Comparison of ENCODE assay signal across 8 cellular contexts in genomic region chr12:33438890-33439586, GRCh38. TPM values are rescaled to one million over a fixed set of nuclear protein-coding genes. Genes with fewer than 3 reads are reported as not detected.
DNase-seq lines count a peak whose midpoint lies in the region; ATAC-seq and TF ChIP-seq lines count a peak whose summit lies in the region.

No MANE protein-coding gene starts in this region.

- H3K9me3 ChIP-seq in HEK293 (ENCODE audit: control insufficient read depth, insufficient read depth, low read depth, low read length), result no peaks in the 10 kb centered on the region
- H3K9me3 ChIP-seq in psoas muscle, result no peaks in the 10 kb centered on the region

- H3K4me3 Mint-ChIP-seq in activated CD4-positive, alpha-beta memory T cell treated with anti-CD3 and anti-CD28 coated beads for 36 hours, result peak overlapping the region; percentile 24

- H3K27me3 Mint-ChIP-seq in activated CD4-positive, alpha-beta memory T cell treated with anti-CD3 and anti-CD28 coated beads for 36 hours, result peaks cover 27% of the 10 kb centered on the region

- intact Hi-C loops in activated CD4-positive, alpha-beta memory T cell treated with anti-CD3 and anti-CD28 coated beads for 36 hours (cut with micrococcal nuclease), result no loop called here
- intact Hi-C loops in head of caudate nucleus (cut with DNase I), result no loop called here
- intact Hi-C loops in psoas muscle (cut with DNase I), result no loop called here

- H3K4me1 ChIP-seq in HEK293 (ENCODE audit: control insufficient read depth, insufficient read depth, low read length), result 0 out of 2 replicates have a peak, but pooled peaks cover 3% of the 10 kb centered on the region
- H3K4me1 ChIP-seq in psoas muscle, result no peaks in the 10 kb centered on the region

- no peak for DNase-seq in activated CD4-positive, alpha-beta memory T cell treated with anti-CD3 and anti-CD28 coated beads for 36 hours
- DNase-seq in head of caudate nucleus (peak in 41 of 42 donors; percentile 26 to 88 (median 68)), psoas muscle (no peak), inferior parietal cortex (ENCODE audit: extremely low spot score) (no peak), NCI-H2107 (lab: John Stamatoyannopoulos, UW) (no peak), HCEC 1CT (no peak)

- TF ChIP-seq CTCF in HEK293 (tag by site-specific recombination; IDR thresholded peaks at IDR 0.05), result no peak
- TF ChIP-seq CTCF in psoas muscle (IDR thresholded peaks at IDR 0.05), result no peak

- H3K36me3 Mint-ChIP-seq in activated CD4-positive, alpha-beta memory T cell treated with anti-CD3 and anti-CD28 coated beads for 36 hours, result peaks cover 1% of the 10 kb centered on the region

- ATAC-seq in psoas muscle, result no peak
- ATAC-seq in HG03469 (IDR thresholded peaks at IDR 0.05; ENCODE audit: unreplicated experiment), result no peak

- peaks cover 1% of the 10 kb centered on the region for H3K4me1 Mint-ChIP-seq in activated CD4-positive, alpha-beta memory T cell treated with anti-CD3 and anti-CD28 coated beads for 36 hours (ENCODE audit: low read depth)

- peaks cover 6 to 31% (median 7%) of the 10 kb centered on the region in 3 donors for H3K27me3 ChIP-seq in psoas muscle (ENCODE audit: insufficient read depth in 3 of 3, low read length in 2 of 3)

- 0 to 1% (median 1%) methylated on average over 58 to 67 of the region's 67 CpGs for WGBS in psoas muscle, 3 donors

- CTCF ChIA-PET in HEK293 (lab: Yijun Ruan, JAX), result no interaction called here
- CTCF ChIA-PET in activated CD4-positive, alpha-beta memory T cell treated with anti-CD3 and anti-CD28 coated beads for 36 hours (lab: Charles Lee), result no interaction called here

- no peak overlapping the region for H3K27ac Mint-ChIP-seq in activated CD4-positive, alpha-beta memory T cell treated with anti-CD3 and anti-CD28 coated beads for 36 hours

- H3K27ac ChIP-seq in HEK293 (ENCODE audit: extremely low read depth, low read depth, low read length), result no peak overlapping the region
- no peak overlapping the region for H3K27ac ChIP-seq in psoas muscle

- H3K36me3 ChIP-seq in HEK293 (ENCODE audit: control insufficient read depth in 2 of 2, insufficient read depth in 1 of 2, low read length in 2 of 2) (no peaks in the 10 kb centered on the region), psoas muscle (ENCODE audit: insufficient read depth in 1 of 2, low read depth in 1 of 2) (no peaks in the 10 kb centered on the region)

- H3K9me3 Mint-ChIP-seq in activated CD4-positive, alpha-beta memory T cell treated with anti-CD3 and anti-CD28 coated beads for 36 hours, result no peaks in the 10 kb centered on the region

- peak overlapping the region; percentile 50 for H3K4me3 ChIP-seq in HEK293 (ENCODE audit: low read depth, low read length)
- H3K4me3 ChIP-seq in psoas muscle, result peak overlapping the region; percentile 37

- POLR2A ChIA-PET in HEK293 (lab: Yijun Ruan, JAX), result no interaction called here
- POLR2A ChIA-PET in activated CD4-positive, alpha-beta memory T cell treated with anti-CD3 and anti-CD28 coated beads for 36 hours (lab: Charles Lee), result no interaction called here

TF ChIP-seq in HEK293, 187 proteins besides CTCF, POLR2A, EP300 and RAD21:
- TF ChIP-seq ZNF26 (tag by site-specific recombination; IDR thresholded peaks at IDR 0.05) (no peak), ZNF121 (tag by site-specific recombination; IDR thresholded peaks at IDR 0.05) (no peak), ZNF362 (tag by site-specific recombination; IDR thresholded peaks at IDR 0.05) (no peak), AEBP2 (tag by site-specific recombination; IDR thresholded peaks at IDR 0.05; ENCODE audit: borderline replicate concordance) (no peak), ZSCAN16 (tag by site-specific recombination; IDR thresholded peaks at IDR 0.05) (no peak), INSM2 (tag by site-specific recombination; IDR thresholded peaks at IDR 0.05) (no peak), ZNF501 (tag by site-specific recombination; IDR thresholded peaks at IDR 0.05) (no peak), ZNF76 (tag by site-specific recombination; IDR thresholded peaks at IDR 0.05; ENCODE audit: borderline replicate concordance, low read depth) (no peak), ZNF48 (tag by site-specific recombination; IDR thresholded peaks at IDR 0.05) (no peak), ZNF433 (tag by site-specific recombination; IDR thresholded peaks at IDR 0.05; ENCODE audit: low read depth) (no peak), ZNF664 (tag by site-specific recombination; IDR thresholded peaks at IDR 0.05) (no peak), ZBTB20 (tag by site-specific recombination; IDR thresholded peaks at IDR 0.05) (no peak), HOXD13 (CRISPR knock-in tag; IDR thresholded peaks at IDR 0.05; ENCODE audit: borderline replicate concordance) (no peak), ZNF701 (tag by site-specific recombination; IDR thresholded peaks at IDR 0.05) (no peak)

RNA-seq across cellular contexts. Expression of gene SYT10, which starts 0.6 kb away (rescaled TPM):
- total RNA-seq in activated CD4-positive, alpha-beta memory T cell treated with anti-CD3 and anti-CD28 coated beads for 36 hours, result not detected
- total RNA-seq in psoas muscle, result not detected
- polyA plus RNA-seq in psoas muscle, result not detected

Comparison
In these comparisons a context has a peak if more than half of its experiments do, and no peak if none do; other contexts are left out.
1. DNase-seq: peak in head of caudate nucleus (41 of 42); none in activated CD4-positive, alpha-beta memory T cell treated with anti-CD3 and anti-CD28 coated beads for 36 hours (single experiment), psoas muscle (0 of 2), inferior parietal cortex (single experiment), NCI-H2107 (single experiment) and HCEC 1CT (single experiment).